ENCODE assay signal across 16 cellular contexts in genomic region chr6:159117541-159117940, GRCh38. TPM values are rescaled to one million over a fixed set of nuclear protein-coding genes. Genes with fewer than 3 reads are reported as not detected.
DNase-seq lines count a peak whose midpoint lies in the region; ATAC-seq and TF ChIP-seq lines count a peak whose summit lies in the region.
"Had no signal": no experiment of that assay in that cellular context is flagged by ENCODE, and none has a peak within 500 bp of the region (broad histone marks: within the 10 kb centered on the region; RNA-seq: fewer than 3 reads in every experiment).

No MANE protein-coding gene starts in this region.

- no peak overlapping the region for H3K4me3 ChIP-seq in GM23248
- H3K4me3 ChIP-seq in Peyer's patch: no peak overlapping the region
- H3K4me3 ChIP-seq in left lung: no peak overlapping the region

- DNase-seq in GM23248 (peak; percentile 20), Peyer's patch (peak in 2 of 3 donors; percentile 83 to 84), left lung (peak in 1 of 2 donors; percentile 74), HFFc6 (no peak), AG20443 (ENCODE audit: low spot score) (no peak)
- peak; percentile 78 for DNase-seq in stimulated activated naive B cell treated with anti-CD40 and anti-IgM and Interleukin-4, amounts not matched to agents 10 μg/mL and 1 μg/mL and 100 μg/mL, for 72 hours
- DNase-seq: activated CD4-positive, alpha-beta T cell treated with anti-CD3 and anti-CD28 coated beads for 48 hours; activated T-cell treated with anti-CD3 and anti-CD28 coated beads, Interleukin-2, amount 50 U/mL, for 72 hours; CD8-positive, alpha-beta memory T cell; GF-D8; kidney; NCI-H2227 treated with DMSO at 0.1 percent for 48 hours had no signal

- H3K27me3 ChIP-seq in GM23248 (replicated peaks; ENCODE audit: insufficient read depth) (no peaks in the 10 kb centered on the region), Peyer's patch (no peaks in the 10 kb centered on the region), left lung (no peaks in the 10 kb centered on the region)

- no peaks in the 10 kb centered on the region for H3K9me3 ChIP-seq in GM23248 (ENCODE audit: low read depth)
- no peaks in the 10 kb centered on the region for H3K9me3 ChIP-seq in Peyer's patch
- H3K9me3 ChIP-seq in left lung: no peaks in the 10 kb centered on the region

- peak overlapping the region; percentile 8 for H3K4me2 ChIP-seq in GM23248 (ENCODE audit: unreplicated experiment)

- H3K4me1 ChIP-seq in GM23248 (ENCODE audit: insufficient read depth) (peaks cover 10% of the 10 kb centered on the region), Peyer's patch (peaks cover 0 to 18% (median 0%) of the 10 kb centered on the region in 4 donors), left lung (peaks cover 0 to 42% of the 10 kb centered on the region in 2 donors)

- H3K9ac ChIP-seq in GM23248: no peak overlapping the region

- H3K36me3 Mint-ChIP-seq in stimulated activated naive B cell treated with anti-CD40 and anti-IgM and Interleukin-4, amounts not matched to agents 10 μg/mL and 1 μg/mL and 100 μg/mL, for 72 hours: peaks cover 7 to 18% of the 10 kb centered on the region in 2 donors
- H3K36me3 Mint-ChIP-seq in HFFc6 (ENCODE audit: low read depth): no peaks in the 10 kb centered on the region
- H3K36me3 Mint-ChIP-seq: CD8-positive, alpha-beta memory T cell had no signal

- 63 to 73% methylated on average over 7 of the region's 7 CpGs for WGBS in GM23248 (ENCODE audit: low coverage in 1 of 2, low lambda C conversion rate in 2 of 2, missing lambda C conversion rate in 2 of 2), 2 experiments

- in situ Hi-C loops in GM23248 (cut with MboI): no loop called here

- intact Hi-C loops in left lung (cut with DNase I): no loop called here

- no peaks in the 10 kb centered on the region for H3K9me2 ChIP-seq in GM23248 (ENCODE audit: insufficient read depth)

- peaks cover 67 to 94% of the 10 kb centered on the region in 2 donors for H3K4me1 Mint-ChIP-seq in stimulated activated naive B cell treated with anti-CD40 and anti-IgM and Interleukin-4, amounts not matched to agents 10 μg/mL and 1 μg/mL and 100 μg/mL, for 72 hours
- H3K4me1 Mint-ChIP-seq in HFFc6 (ENCODE audit: low read depth): peaks cover 10% of the 10 kb centered on the region; the same call in 1 of the 2 replicates

- TF ChIP-seq CTCF in Peyer's patch (IDR thresholded peaks at IDR 0.05) (no peak), left lung (IDR thresholded peaks at IDR 0.05) (no peak), HFFc6 (IDR thresholded peaks at IDR 0.05) (no peak)

- H3K27ac ChIP-seq in GM23248 (no peak overlapping the region; the same call in 1 of the 2 replicates), Peyer's patch (peak overlapping the region; percentile 44 to 82 (median 55)), left lung (peak overlapping the region; percentile 66 to 68)

- peak overlapping the region; percentile 61 to 64 for H3K4me3 Mint-ChIP-seq in stimulated activated naive B cell treated with anti-CD40 and anti-IgM and Interleukin-4, amounts not matched to agents 10 μg/mL and 1 μg/mL and 100 μg/mL, for 72 hours
- H3K4me3 Mint-ChIP-seq in HFFc6: no peak overlapping the region
- H3K4me3 Mint-ChIP-seq: activated T-cell treated with anti-CD3 and anti-CD28 coated beads, Interleukin-2, amount 50 U/mL, for 72 hours; CD8-positive, alpha-beta memory T cell had no signal

- TF ChIP-seq POLR2A in Peyer's patch (IDR thresholded peaks at IDR 0.05): no peak

- H4K20me1 ChIP-seq in GM23248 (ENCODE audit: insufficient read depth): no peaks in the 10 kb centered on the region

- 0 out of 2 replicates have a peak, but pooled peaks cover 8% of the 10 kb centered on the region for H3F3A ChIP-seq in GM23248 (ENCODE audit: insufficient read depth)

- ATAC-seq in left lung: peak; percentile 57
- peak; percentile 82 to 86 for ATAC-seq in stimulated activated naive B cell treated with anti-CD40 and anti-IgM and Interleukin-4, amounts not matched to agents 10 μg/mL and 1 μg/mL and 100 μg/mL, for 72 hours (replicated peaks)
- ATAC-seq in GM21515 (IDR thresholded peaks at IDR 0.05; ENCODE audit: unreplicated experiment): no peak
- no peak for ATAC-seq in HG03108 (IDR thresholded peaks at IDR 0.05; ENCODE audit: unreplicated experiment)
- ATAC-seq: activated T-cell treated with anti-CD3 and anti-CD28 coated beads, Interleukin-2, amount 50 U/mL, for 72 hours had no signal

- H2AFZ ChIP-seq in GM23248: no peak overlapping the region

- peak overlapping the region; percentile 99 for H3K27ac Mint-ChIP-seq in stimulated activated naive B cell treated with anti-CD40 and anti-IgM and Interleukin-4, amounts not matched to agents 10 μg/mL and 1 μg/mL and 100 μg/mL, for 72 hours
- no peak overlapping the region for H3K27ac Mint-ChIP-seq in HFFc6
- H3K27ac Mint-ChIP-seq: activated T-cell treated with anti-CD3 and anti-CD28 coated beads, Interleukin-2, amount 50 U/mL, for 72 hours; CD8-positive, alpha-beta memory T cell had no signal

- no peaks in the 10 kb centered on the region for H3K36me3 ChIP-seq in GM23248 (ENCODE audit: low read depth)
- H3K36me3 ChIP-seq in Peyer's patch: no peaks in the 10 kb centered on the region
- H3K36me3 ChIP-seq in left lung: no peaks in the 10 kb centered on the region

- peaks cover 9% of the 10 kb centered on the region in 2 donors for H3K9me3 Mint-ChIP-seq in stimulated activated naive B cell treated with anti-CD40 and anti-IgM and Interleukin-4, amounts not matched to agents 10 μg/mL and 1 μg/mL and 100 μg/mL, for 72 hours
- no peaks in the 10 kb centered on the region for H3K9me3 Mint-ChIP-seq in HFFc6
- H3K9me3 Mint-ChIP-seq: CD8-positive, alpha-beta memory T cell had no signal

- no peaks in the 10 kb centered on the region for H3K79me2 ChIP-seq in GM23248 (ENCODE audit: insufficient read depth)

- H3K27me3 Mint-ChIP-seq in stimulated activated naive B cell treated with anti-CD40 and anti-IgM and Interleukin-4, amounts not matched to agents 10 μg/mL and 1 μg/mL and 100 μg/mL, for 72 hours: no peaks in the 10 kb centered on the region
- H3K27me3 Mint-ChIP-seq in HFFc6 (ENCODE audit: insufficient read depth): peaks cover 15% of the 10 kb centered on the region
- H3K27me3 Mint-ChIP-seq: CD8-positive, alpha-beta memory T cell had no signal

RNA-seq across cellular contexts. Expression of gene FNDC1, which starts 51.7 kb away (rescaled TPM):
- 4.8 and 5.2 TPM in 2 replicates for total RNA-seq in GM23248 (2014; rRNA removed; shearing (Covaris generic))
- 7.8 and 8.6 TPM in 2 replicates for polyA plus RNA-seq in GM23248 (2016; fragmentation: Nextera tagmentation; extraction: Ambion mirVana)
- 1 to 10 TPM in 1 of 4 donors, under 1 TPM in 1, not detected in 2; 0.54 to 1.7 TPM for total RNA-seq in Peyer's patch
- total RNA-seq in left lung: 1 to 10 TPM in 1 of 2 donors, under 1 TPM in 1; 0.68 to 5.4 TPM
- not detected for total RNA-seq in HFFc6 (2021; fragmentation: NEBNext Ultra II Directional; extraction: Animal tissue kit (Norgen Biotek cat#: 25700))
- total RNA-seq: HT-29; T-helper 1 cell treated with Interleukin-12 subunit alpha and Interleukin-12 subunit beta and Interleukin-4 antibody, amounts not matched to agents 30 ng/mL and 1 ng/mL, for 36 hours had no signal
- polyA plus RNA-seq: CD8-positive, alpha-beta memory T cell had no signal

Comparison
In these comparisons a context has a peak if more than half of its experiments do, and no peak if none do; other contexts are left out.
1. DNase-seq: peak in GM23248 (single experiment), Peyer's patch (2 of 3) and stimulated activated naive B cell treated with anti-CD40 and anti-IgM and Interleukin-4, amounts not matched to agents 10 μg/mL and 1 μg/mL and 100 μg/mL, for 72 hours (single experiment); none in HFFc6 (single experiment) and AG20443 (single experiment).
2. ATAC-seq: peak in left lung (single experiment) and stimulated activated naive B cell treated with anti-CD40 and anti-IgM and Interleukin-4, amounts not matched to agents 10 μg/mL and 1 μg/mL and 100 μg/mL, for 72 hours (2 of 2); none in GM21515 (single experiment) and HG03108 (single experiment).